Comparison of ENCODE assay signal across 1 cellular context in the genomic region with DNA sequence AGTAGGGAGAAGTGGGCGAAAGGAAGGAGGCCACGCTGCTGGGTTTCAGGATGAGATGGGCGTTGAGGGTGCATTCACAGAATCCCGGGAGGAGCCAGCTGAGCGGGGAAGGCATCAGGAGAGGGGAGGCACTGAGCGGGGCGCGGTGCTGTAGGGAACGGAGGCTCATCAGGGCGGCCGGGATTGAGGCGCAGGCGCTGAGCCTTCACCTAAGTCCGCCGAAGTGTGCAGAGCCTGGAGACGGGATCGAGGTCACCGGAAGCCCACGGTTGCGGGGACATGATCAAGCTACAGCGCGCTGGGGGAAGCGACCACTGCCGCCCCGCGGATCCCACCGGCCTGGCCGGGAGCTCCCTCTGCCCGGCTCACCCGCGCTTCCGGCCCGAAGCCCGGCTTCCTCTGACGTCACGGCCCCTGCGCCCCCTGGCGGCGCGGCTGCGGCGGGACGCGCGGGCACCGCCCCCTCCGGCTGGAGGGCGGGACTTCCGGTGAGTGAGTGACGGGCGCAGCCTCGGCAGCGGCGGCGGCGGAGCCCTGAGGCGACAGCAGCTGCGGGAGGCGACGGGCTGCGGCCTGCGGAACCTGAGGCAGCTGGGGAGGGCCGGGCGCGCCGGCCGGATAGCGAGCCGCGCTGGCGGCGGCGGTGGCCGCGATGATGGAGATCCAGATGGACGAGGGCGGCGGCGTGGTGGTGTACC.
TF ChIP-seq lines count a peak whose summit lies in the region.

A gene with protein sequence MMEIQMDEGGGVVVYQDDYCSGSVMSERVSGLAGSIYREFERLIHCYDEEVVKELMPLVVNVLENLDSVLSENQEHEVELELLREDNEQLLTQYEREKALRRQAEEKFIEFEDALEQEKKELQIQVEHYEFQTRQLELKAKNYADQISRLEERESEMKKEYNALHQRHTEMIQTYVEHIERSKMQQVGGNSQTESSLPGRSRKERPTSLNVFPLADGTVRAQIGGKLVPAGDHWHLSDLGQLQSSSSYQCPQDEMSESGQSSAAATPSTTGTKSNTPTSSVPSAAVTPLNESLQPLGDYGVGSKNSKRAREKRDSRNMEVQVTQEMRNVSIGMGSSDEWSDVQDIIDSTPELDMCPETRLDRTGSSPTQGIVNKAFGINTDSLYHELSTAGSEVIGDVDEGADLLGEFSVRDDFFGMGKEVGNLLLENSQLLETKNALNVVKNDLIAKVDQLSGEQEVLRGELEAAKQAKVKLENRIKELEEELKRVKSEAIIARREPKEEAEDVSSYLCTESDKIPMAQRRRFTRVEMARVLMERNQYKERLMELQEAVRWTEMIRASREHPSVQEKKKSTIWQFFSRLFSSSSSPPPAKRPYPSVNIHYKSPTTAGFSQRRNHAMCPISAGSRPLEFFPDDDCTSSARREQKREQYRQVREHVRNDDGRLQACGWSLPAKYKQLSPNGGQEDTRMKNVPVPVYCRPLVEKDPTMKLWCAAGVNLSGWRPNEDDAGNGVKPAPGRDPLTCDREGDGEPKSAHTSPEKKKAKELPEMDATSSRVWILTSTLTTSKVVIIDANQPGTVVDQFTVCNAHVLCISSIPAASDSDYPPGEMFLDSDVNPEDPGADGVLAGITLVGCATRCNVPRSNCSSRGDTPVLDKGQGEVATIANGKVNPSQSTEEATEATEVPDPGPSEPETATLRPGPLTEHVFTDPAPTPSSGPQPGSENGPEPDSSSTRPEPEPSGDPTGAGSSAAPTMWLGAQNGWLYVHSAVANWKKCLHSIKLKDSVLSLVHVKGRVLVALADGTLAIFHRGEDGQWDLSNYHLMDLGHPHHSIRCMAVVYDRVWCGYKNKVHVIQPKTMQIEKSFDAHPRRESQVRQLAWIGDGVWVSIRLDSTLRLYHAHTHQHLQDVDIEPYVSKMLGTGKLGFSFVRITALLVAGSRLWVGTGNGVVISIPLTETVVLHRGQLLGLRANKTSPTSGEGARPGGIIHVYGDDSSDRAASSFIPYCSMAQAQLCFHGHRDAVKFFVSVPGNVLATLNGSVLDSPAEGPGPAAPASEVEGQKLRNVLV (N-terminal part only) (plus strand): TSS at position 508 of the 698 bp plus-strand sequence. CDS start 145 bp downstream, at position 653.

TF ChIP-seq in HepG2, 621 proteins besides CTCF, POLR2A, EP300 and RAD21 (continued from another document and continues in another):
- TF ChIP-seq, protein P1, sequence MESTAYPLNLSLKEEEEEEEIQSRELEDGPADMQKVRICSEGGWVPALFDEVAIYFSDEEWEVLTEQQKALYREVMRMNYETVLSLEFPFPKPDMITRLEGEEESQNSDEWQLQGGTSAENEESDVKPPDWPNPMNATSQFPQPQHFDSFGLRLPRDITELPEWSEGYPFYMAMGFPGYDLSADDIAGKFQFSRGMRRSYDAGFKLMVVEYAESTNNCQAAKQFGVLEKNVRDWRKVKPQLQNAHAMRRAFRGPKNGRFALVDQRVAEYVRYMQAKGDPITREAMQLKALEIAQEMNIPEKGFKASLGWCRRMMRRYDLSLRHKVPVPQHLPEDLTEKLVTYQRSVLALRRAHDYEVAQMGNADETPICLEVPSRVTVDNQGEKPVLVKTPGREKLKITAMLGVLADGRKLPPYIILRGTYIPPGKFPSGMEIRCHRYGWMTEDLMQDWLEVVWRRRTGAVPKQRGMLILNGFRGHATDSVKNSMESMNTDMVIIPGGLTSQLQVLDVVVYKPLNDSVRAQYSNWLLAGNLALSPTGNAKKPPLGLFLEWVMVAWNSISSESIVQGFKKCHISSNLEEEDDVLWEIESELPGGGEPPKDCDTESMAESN (CRISPR knock-in tag; conservative IDR thresholded peaks at IDR 0.05) = 0 out of 2 replicates have a peak, but pooled peaks have one; percentile 25
- TF ChIP-seq ZNF484 (CRISPR knock-in tag; IDR thresholded peaks at IDR 0.05; ENCODE audit: borderline replicate concordance, low read depth) (no peak), MAFK (conservative IDR thresholded peaks at IDR 0.05 in 1 of 2, IDR thresholded peaks at IDR 0.05 in 1 of 2; ENCODE audit: low read length in 2 of 2) (no peak), EEA1 (CRISPR knock-in tag; IDR thresholded peaks at IDR 0.05; ENCODE audit: borderline replicate concordance) (no peak; the same call in 1 of the 2 replicates), NFRKB (IDR thresholded peaks at IDR 0.05) (no peak), ZNF510 (CRISPR knock-in tag; IDR thresholded peaks at IDR 0.05; ENCODE audit: low read depth) (no peak), SOX6 (IDR thresholded peaks at IDR 0.05) (no peak), SOX6 (CRISPR knock-in tag; IDR thresholded peaks at IDR 0.05) (peak; percentile 37; the same call in 1 of the 2 replicates), POLR2AphosphoS5 (IDR thresholded peaks at IDR 0.05; ENCODE audit: low read depth, low read length) (peak; percentile 91), ZNF780A (CRISPR knock-in tag; IDR thresholded peaks at IDR 0.05) (0 out of 2 replicates have a peak, but pooled peaks have one; percentile 12), ZNF883 (CRISPR knock-in tag; IDR thresholded peaks at IDR 0.05; ENCODE audit: not compliant biosample characterization) (peak; percentile 17), TCF7L2 (IDR thresholded peaks at IDR 0.05; ENCODE audit: low read depth, low read length) (no peak), ZNF552 (CRISPR knock-in tag; IDR thresholded peaks at IDR 0.05; ENCODE audit: borderline replicate concordance) (0 out of 2 replicates have a peak, but pooled peaks have one; percentile 41), NR1H2 (CRISPR knock-in tag; IDR thresholded peaks at IDR 0.05; ENCODE audit: borderline replicate concordance, low read depth) (no peak; the same call in 1 of the 2 replicates), ZNF713 (CRISPR knock-in tag; IDR thresholded peaks at IDR 0.05) (no peak), ZSCAN12 (CRISPR knock-in tag; IDR thresholded peaks at IDR 0.05) (peak; percentile 68; the same call in 1 of the 2 replicates), ZNF614 (CRISPR knock-in tag; IDR thresholded peaks at IDR 0.05; ENCODE audit: borderline replicate concordance) (no peak; the same call in 1 of the 2 replicates), ZBTB20 (CRISPR knock-in tag; IDR thresholded peaks at IDR 0.05; ENCODE audit: borderline replicate concordance, low read depth) (0 out of 2 replicates have a peak, but pooled peaks have one; percentile 26), KLF12 (CRISPR knock-in tag; IDR thresholded peaks at IDR 0.05; ENCODE audit: borderline replicate concordance) (peak; percentile 93), HDAC2 (CRISPR knock-in tag; IDR thresholded peaks at IDR 0.05) (no peak), MIER2 (CRISPR knock-in tag; IDR thresholded peaks at IDR 0.05) (no peak), NCOA5 (CRISPR knock-in tag; IDR thresholded peaks at IDR 0.05) (0 out of 2 replicates have a peak, but pooled peaks have one; percentile 68), KDM1A (CRISPR knock-in tag; IDR thresholded peaks at IDR 0.05) (no peak), RFX1 (IDR thresholded peaks at IDR 0.05) (no peak)
- TF ChIP-seq, protein P2, sequence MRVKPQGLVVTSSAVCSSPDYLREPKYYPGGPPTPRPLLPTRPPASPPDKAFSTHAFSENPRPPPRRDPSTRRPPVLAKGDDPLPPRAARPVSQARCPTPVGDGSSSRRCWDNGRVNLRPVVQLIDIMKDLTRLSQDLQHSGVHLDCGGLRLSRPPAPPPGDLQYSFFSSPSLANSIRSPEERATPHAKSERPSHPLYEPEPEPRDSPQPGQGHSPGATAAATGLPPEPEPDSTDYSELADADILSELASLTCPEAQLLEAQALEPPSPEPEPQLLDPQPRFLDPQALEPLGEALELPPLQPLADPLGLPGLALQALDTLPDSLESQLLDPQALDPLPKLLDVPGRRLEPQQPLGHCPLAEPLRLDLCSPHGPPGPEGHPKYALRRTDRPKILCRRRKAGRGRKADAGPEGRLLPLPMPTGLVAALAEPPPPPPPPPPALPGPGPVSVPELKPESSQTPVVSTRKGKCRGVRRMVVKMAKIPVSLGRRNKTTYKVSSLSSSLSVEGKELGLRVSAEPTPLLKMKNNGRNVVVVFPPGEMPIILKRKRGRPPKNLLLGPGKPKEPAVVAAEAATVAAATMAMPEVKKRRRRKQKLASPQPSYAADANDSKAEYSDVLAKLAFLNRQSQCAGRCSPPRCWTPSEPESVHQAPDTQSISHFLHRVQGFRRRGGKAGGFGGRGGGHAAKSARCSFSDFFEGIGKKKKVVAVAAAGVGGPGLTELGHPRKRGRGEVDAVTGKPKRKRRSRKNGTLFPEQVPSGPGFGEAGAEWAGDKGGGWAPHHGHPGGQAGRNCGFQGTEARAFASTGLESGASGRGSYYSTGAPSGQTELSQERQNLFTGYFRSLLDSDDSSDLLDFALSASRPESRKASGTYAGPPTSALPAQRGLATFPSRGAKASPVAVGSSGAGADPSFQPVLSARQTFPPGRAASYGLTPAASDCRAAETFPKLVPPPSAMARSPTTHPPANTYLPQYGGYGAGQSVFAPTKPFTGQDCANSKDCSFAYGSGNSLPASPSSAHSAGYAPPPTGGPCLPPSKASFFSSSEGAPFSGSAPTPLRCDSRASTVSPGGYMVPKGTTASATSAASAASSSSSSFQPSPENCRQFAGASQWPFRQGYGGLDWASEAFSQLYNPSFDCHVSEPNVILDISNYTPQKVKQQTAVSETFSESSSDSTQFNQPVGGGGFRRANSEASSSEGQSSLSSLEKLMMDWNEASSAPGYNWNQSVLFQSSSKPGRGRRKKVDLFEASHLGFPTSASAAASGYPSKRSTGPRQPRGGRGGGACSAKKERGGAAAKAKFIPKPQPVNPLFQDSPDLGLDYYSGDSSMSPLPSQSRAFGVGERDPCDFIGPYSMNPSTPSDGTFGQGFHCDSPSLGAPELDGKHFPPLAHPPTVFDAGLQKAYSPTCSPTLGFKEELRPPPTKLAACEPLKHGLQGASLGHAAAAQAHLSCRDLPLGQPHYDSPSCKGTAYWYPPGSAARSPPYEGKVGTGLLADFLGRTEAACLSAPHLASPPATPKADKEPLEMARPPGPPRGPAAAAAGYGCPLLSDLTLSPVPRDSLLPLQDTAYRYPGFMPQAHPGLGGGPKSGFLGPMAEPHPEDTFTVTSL (CRISPR knock-in tag; IDR thresholded peaks at IDR 0.05; ENCODE audit: borderline replicate concordance) = no peak
- TF ChIP-seq, protein P3, sequence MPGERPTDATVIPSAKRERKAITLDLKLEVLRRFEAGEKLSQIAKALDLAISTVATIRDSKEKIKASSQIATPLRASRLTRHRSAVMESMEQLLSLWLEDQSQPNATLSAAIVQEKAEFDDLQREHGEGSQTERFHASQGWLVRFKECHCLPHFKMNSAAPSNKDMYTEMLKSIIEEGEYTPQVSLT (CRISPR knock-in tag; IDR thresholded peaks at IDR 0.05; ENCODE audit: borderline replicate concordance, low read depth) = peak; percentile 38; the same call in 1 of the 2 replicates
- TF ChIP-seq, protein P4, sequence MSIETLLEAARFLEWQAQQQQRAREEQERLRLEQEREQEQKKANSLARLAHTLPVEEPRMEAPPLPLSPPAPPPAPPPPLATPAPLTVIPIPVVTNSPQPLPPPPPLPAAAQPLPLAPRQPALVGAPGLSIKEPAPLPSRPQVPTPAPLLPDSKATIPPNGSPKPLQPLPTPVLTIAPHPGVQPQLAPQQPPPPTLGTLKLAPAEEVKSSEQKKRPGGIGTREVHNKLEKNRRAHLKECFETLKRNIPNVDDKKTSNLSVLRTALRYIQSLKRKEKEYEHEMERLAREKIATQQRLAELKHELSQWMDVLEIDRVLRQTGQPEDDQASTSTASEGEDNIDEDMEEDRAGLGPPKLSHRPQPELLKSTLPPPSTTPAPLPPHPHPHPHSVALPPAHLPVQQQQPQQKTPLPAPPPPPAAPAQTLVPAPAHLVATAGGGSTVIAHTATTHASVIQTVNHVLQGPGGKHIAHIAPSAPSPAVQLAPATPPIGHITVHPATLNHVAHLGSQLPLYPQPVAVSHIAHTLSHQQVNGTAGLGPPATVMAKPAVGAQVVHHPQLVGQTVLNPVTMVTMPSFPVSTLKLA (IDR thresholded peaks at IDR 0.05) = no peak
- TF ChIP-seq, protein P5, sequence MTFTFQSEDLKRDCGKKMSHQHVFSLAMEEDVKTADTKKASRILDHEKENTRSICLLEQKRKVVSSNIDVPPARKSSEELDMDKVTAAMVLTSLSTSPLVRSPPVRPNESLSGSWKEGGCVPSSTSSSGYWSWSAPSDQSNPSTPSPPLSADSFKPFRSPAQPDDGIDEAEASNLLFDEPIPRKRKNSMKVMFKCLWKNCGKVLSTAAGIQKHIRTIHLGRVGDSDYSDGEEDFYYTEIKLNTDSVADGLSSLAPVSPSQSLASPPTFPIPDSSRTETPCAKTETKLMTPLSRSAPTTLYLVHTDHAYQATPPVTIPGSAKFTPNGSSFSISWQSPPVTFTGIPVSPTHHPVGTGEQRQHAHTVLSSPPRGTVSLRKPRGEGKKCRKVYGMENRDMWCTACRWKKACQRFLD (CRISPR knock-in tag; IDR thresholded peaks at IDR 0.05; ENCODE audit: borderline replicate concordance) = peak; percentile 83
- TF ChIP-seq, protein P6, sequence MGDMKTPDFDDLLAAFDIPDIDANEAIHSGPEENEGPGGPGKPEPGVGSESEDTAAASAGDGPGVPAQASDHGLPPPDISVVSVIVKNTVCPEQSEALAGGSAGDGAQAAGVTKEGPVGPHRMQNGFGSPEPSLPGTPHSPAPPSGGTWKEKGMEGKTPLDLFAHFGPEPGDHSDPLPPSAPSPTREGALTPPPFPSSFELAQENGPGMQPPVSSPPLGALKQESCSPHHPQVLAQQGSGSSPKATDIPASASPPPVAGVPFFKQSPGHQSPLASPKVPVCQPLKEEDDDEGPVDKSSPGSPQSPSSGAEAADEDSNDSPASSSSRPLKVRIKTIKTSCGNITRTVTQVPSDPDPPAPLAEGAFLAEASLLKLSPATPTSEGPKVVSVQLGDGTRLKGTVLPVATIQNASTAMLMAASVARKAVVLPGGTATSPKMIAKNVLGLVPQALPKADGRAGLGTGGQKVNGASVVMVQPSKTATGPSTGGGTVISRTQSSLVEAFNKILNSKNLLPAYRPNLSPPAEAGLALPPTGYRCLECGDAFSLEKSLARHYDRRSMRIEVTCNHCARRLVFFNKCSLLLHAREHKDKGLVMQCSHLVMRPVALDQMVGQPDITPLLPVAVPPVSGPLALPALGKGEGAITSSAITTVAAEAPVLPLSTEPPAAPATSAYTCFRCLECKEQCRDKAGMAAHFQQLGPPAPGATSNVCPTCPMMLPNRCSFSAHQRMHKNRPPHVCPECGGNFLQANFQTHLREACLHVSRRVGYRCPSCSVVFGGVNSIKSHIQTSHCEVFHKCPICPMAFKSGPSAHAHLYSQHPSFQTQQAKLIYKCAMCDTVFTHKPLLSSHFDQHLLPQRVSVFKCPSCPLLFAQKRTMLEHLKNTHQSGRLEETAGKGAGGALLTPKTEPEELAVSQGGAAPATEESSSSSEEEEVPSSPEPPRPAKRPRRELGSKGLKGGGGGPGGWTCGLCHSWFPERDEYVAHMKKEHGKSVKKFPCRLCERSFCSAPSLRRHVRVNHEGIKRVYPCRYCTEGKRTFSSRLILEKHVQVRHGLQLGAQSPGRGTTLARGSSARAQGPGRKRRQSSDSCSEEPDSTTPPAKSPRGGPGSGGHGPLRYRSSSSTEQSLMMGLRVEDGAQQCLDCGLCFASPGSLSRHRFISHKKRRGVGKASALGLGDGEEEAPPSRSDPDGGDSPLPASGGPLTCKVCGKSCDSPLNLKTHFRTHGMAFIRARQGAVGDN (CRISPR knock-in tag; IDR thresholded peaks at IDR 0.05) = peak; percentile 92
- TF ChIP-seq, protein P7, sequence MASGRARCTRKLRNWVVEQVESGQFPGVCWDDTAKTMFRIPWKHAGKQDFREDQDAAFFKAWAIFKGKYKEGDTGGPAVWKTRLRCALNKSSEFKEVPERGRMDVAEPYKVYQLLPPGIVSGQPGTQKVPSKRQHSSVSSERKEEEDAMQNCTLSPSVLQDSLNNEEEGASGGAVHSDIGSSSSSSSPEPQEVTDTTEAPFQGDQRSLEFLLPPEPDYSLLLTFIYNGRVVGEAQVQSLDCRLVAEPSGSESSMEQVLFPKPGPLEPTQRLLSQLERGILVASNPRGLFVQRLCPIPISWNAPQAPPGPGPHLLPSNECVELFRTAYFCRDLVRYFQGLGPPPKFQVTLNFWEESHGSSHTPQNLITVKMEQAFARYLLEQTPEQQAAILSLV (CRISPR knock-in tag; IDR thresholded peaks at IDR 0.05; ENCODE audit: borderline replicate concordance) = peak; percentile 61; the same call in 1 of the 2 replicates
